17 cellular contexts compared by ENCODE assay signal in genomic region chr2:15626967-15627366, GRCh38. TPM values are rescaled to one million over a fixed set of nuclear protein-coding genes. Genes with fewer than 3 reads are reported as not detected.
DNase-seq lines count a peak whose midpoint lies in the region; ATAC-seq and TF ChIP-seq lines count a peak whose summit lies in the region.
"Had no signal": no experiment of that assay in that cellular context is flagged by ENCODE, and none has a peak within 500 bp of the region (broad histone marks: within the 10 kb centered on the region; RNA-seq: fewer than 3 reads in every experiment).

No MANE protein-coding gene starts in this region.

- peak overlapping the region; percentile 16 for H3K27ac Mint-ChIP-seq in activated naive CD8-positive, alpha-beta T cell
- H3K27ac Mint-ChIP-seq in activated naive CD8-positive, alpha-beta T cell treated with anti-CD3 and anti-CD28 coated beads for 36 hours: no peak overlapping the region
- H3K27ac Mint-ChIP-seq in activated naive CD8-positive, alpha-beta T cell treated with anti-CD3 and anti-CD28 coated beads, Interleukin-2, amount 50 U/mL, for 24 hours: peak overlapping the region; percentile 24

- no peak overlapping the region for H2AFZ ChIP-seq in PC-3 (ENCODE audit: low read length)
- H2AFZ ChIP-seq: GM23248 had no signal

- H3K36me3 ChIP-seq in PC-3 (ENCODE audit: low read depth, low read length) (peaks cover 75% of the 10 kb centered on the region), HAP-1 (replicated peaks) (peaks cover 87% of the 10 kb centered on the region)

- no peaks in the 10 kb centered on the region for H3K9me2 ChIP-seq in PC-3 (replicated peaks; ENCODE audit: low read length)

- no peak for TF ChIP-seq CTCF in PC-3 (conservative IDR thresholded peaks at IDR 0.05; ENCODE audit: low read depth, low read length)

- no peak overlapping the region for H3K4me3 Mint-ChIP-seq in activated naive CD8-positive, alpha-beta T cell
- no peak overlapping the region for H3K4me3 Mint-ChIP-seq in activated naive CD8-positive, alpha-beta T cell treated with anti-CD3 and anti-CD28 coated beads for 36 hours
- no peak overlapping the region for H3K4me3 Mint-ChIP-seq in activated naive CD8-positive, alpha-beta T cell treated with anti-CD3 and anti-CD28 coated beads, Interleukin-2, amount 50 U/mL, for 24 hours
- H3K4me3 Mint-ChIP-seq: CD4-positive, alpha-beta memory T cell had no signal

- no peaks in the 10 kb centered on the region for H3K9me3 Mint-ChIP-seq in activated naive CD8-positive, alpha-beta T cell (ENCODE audit: low read depth)
- H3K9me3 Mint-ChIP-seq in activated naive CD8-positive, alpha-beta T cell treated with anti-CD3 and anti-CD28 coated beads for 36 hours: peaks cover 1% of the 10 kb centered on the region
- peaks cover 9% of the 10 kb centered on the region for H3K9me3 Mint-ChIP-seq in activated naive CD8-positive, alpha-beta T cell treated with anti-CD3 and anti-CD28 coated beads, Interleukin-2, amount 50 U/mL, for 24 hours

- no peak for DNase-seq in activated naive CD8-positive, alpha-beta T cell treated with anti-CD3 and anti-CD28 coated beads for 36 hours
- DNase-seq in PC-3: no peak
- peak; percentile 91 for DNase-seq in SK-N-DZ (ENCODE audit: low spot score)
- DNase-seq in activated naive CD8-positive, alpha-beta T cell treated with anti-CD3 and anti-CD28 coated beads, Interleukin-2, amount 50 U/mL, for 24 hours: no peak
- DNase-seq in HAP-1 (ENCODE audit: low spot score in 2 of 2): no peak
- DNase-seq: C1 segment of cervical spinal cord; Calu3; CD4-positive, alpha-beta memory T cell; COR-L47; DMS53; DMS79 treated with DMSO at 0.1 percent for 48 hours; GF-D8; GM23248; H7 had no signal

- H3K9me3 ChIP-seq in PC-3 (ENCODE audit: low read length) (no peaks in the 10 kb centered on the region), HAP-1 (no peaks in the 10 kb centered on the region)

- no peak overlapping the region for H3K27ac ChIP-seq in PC-3 (ENCODE audit: low read length)
- H3K27ac ChIP-seq: GM23248 had no signal

- H3K4me1 Mint-ChIP-seq in activated naive CD8-positive, alpha-beta T cell (ENCODE audit: low read depth): no peaks in the 10 kb centered on the region
- no peaks in the 10 kb centered on the region for H3K4me1 Mint-ChIP-seq in activated naive CD8-positive, alpha-beta T cell treated with anti-CD3 and anti-CD28 coated beads for 36 hours
- no peaks in the 10 kb centered on the region for H3K4me1 Mint-ChIP-seq in activated naive CD8-positive, alpha-beta T cell treated with anti-CD3 and anti-CD28 coated beads, Interleukin-2, amount 50 U/mL, for 24 hours

- POLR2A ChIA-PET in PC-3 (lab: Charles Lee; ENCODE audit: unreplicated experiment): no interaction called here

- no peaks in the 10 kb centered on the region for H4K20me1 ChIP-seq in PC-3 (ENCODE audit: low read length)

- peak; percentile 42; the same call in 1 of the 2 replicates for ATAC-seq in PC-3
- no peak for ATAC-seq in activated naive CD8-positive, alpha-beta T cell treated with anti-CD3 and anti-CD28 coated beads, Interleukin-2, amount 50 U/mL, for 24 hours
- no peak for ATAC-seq in GM21529 (IDR thresholded peaks at IDR 0.05; ENCODE audit: unreplicated experiment)
- ATAC-seq: HCT116 had no signal

- no peaks in the 10 kb centered on the region for H3F3A ChIP-seq in PC-3 (ENCODE audit: low read length, unreplicated experiment)

- H3K27me3 ChIP-seq in PC-3 (ENCODE audit: low read length) (no peaks in the 10 kb centered on the region), HAP-1 (ENCODE audit: low read depth) (no peaks in the 10 kb centered on the region)

- H3K4me1 ChIP-seq in PC-3 (ENCODE audit: insufficient read depth, low read length) (no peaks in the 10 kb centered on the region), HAP-1 (no peaks in the 10 kb centered on the region)

- no TSS peak for BruUV-seq in PC-3 (replicated peaks; lab: Mats Ljungman, UMichigan)

- H3K79me2 ChIP-seq in PC-3 (ENCODE audit: low read length): no peaks in the 10 kb centered on the region

- peaks cover 23% of the 10 kb centered on the region for H3K36me3 Mint-ChIP-seq in activated naive CD8-positive, alpha-beta T cell
- H3K36me3 Mint-ChIP-seq in activated naive CD8-positive, alpha-beta T cell treated with anti-CD3 and anti-CD28 coated beads for 36 hours: peaks cover 25% of the 10 kb centered on the region
- H3K36me3 Mint-ChIP-seq in activated naive CD8-positive, alpha-beta T cell treated with anti-CD3 and anti-CD28 coated beads, Interleukin-2, amount 50 U/mL, for 24 hours (ENCODE audit: low read depth): peaks cover 46% of the 10 kb centered on the region

- H3K4me2 ChIP-seq in PC-3 (ENCODE audit: low read length): no peak overlapping the region

- H3K9ac ChIP-seq in PC-3 (ENCODE audit: low read length): no peak overlapping the region
- H3K9ac ChIP-seq: GM23248 had no signal

- CTCF ChIA-PET in PC-3 (lab: Charles Lee): no interaction called here

- H3K4me3 ChIP-seq in PC-3 (ENCODE audit: low read length): no peak overlapping the region
- no peak overlapping the region for H3K4me3 ChIP-seq in HAP-1
- H3K4me3 ChIP-seq: GM23248 had no signal

- no peaks in the 10 kb centered on the region for H3K27me3 Mint-ChIP-seq in activated naive CD8-positive, alpha-beta T cell
- no peaks in the 10 kb centered on the region for H3K27me3 Mint-ChIP-seq in activated naive CD8-positive, alpha-beta T cell treated with anti-CD3 and anti-CD28 coated beads for 36 hours
- H3K27me3 Mint-ChIP-seq in activated naive CD8-positive, alpha-beta T cell treated with anti-CD3 and anti-CD28 coated beads, Interleukin-2, amount 50 U/mL, for 24 hours: no peaks in the 10 kb centered on the region
- H3K27me3 Mint-ChIP-seq: CD4-positive, alpha-beta memory T cell had no signal

- intact Hi-C loops in PC-3 (cut with micrococcal nuclease): no loop called here

- in situ Hi-C loops in HAP-1 (cut with MboI; ENCODE audit: low sequenced_read_pairs): loop anchor here (25.0 kb wide), 2 partner anchors 310 to 660 kb away; partner anchors contain the start of gene MYCN

RNA-seq across cellular contexts. Expression of gene DDX1, which starts 35.3 kb away (rescaled TPM):
- 100 to 1,000 TPM; 136 to 137 TPM for total RNA-seq in activated naive CD8-positive, alpha-beta T cell treated with anti-CD3 and anti-CD28 coated beads for 36 hours
- 57.4 and 62.6 TPM in 2 replicates for total RNA-seq in PC-3 (2014; rRNA removed)
- polyA plus RNA-seq in SK-N-DZ (2014; cell fraction: cytosol; rRNA removed): 5,002 and 5,638 TPM in 2 replicates
- polyA plus RNA-seq in SK-N-DZ (2014; cell fraction: nucleus; rRNA removed): 4,616 and 5,818 TPM in 2 replicates
